ENCODE assay signal across 13 cellular contexts in the genomic region with DNA sequence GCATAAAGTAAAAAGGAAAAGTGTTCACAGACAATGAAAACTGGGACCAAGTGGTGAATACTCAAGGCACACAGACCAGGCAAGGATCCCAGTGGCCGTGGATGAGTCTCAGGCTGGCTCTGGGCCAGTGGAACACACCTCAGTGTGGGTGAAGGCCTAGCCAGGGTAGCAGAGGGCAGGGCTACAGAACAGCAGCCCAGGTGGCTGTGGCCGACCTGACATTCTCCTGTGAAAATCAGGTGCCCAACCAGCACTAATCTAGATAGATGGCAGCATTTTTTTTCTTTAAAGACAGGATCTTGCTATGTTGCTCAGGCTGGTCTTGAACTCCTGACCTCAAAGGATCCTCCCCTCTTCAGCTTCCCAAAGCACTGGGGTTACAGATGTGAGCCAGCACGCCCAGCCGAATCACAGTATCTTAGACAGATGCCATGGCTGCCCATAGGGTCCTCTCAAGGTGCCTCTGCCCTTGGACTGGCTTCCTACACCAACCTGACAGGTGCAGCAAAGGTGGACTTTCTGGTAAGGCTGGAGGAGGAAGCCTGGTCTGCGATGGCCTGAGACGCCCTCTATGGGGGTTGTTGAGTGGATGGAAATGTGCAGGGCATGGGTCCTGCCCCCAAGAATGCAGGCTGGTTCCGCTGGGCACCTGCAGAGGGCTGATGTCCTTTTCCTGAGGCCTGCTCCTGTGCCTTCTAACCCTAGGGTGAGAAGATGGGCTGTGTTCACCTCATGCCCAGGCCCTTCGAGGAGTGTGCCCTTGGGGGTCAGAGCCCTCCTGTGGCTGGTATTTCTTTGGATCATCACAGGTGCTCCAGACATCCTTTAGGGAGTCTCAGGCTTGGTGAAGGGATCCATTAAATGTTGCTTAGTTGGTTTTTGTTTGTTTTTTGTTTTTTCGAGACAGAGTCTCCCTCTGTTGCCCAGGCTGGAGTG. TPM values are rescaled to one million over a fixed set of nuclear protein-coding genes. Genes with fewer than 3 reads are reported as not detected.
DNase-seq lines count a peak whose midpoint lies in the region; ATAC-seq and TF ChIP-seq lines count a peak whose summit lies in the region.
"Had no signal": no experiment of that assay in that cellular context is flagged by ENCODE, and none has a peak within 500 bp of the region (broad histone marks: within the 10 kb centered on the region; RNA-seq: fewer than 3 reads in every experiment).

No MANE protein-coding gene starts in this region.

- TF ChIP-seq CTCF in 22Rv1 (IDR thresholded peaks at IDR 0.05) (no peak), right lobe of liver (IDR thresholded peaks at IDR 0.05) (no peak), tibial nerve (IDR thresholded peaks at IDR 0.05) (no peak)
- TF ChIP-seq CTCF in activated CD8-positive, alpha-beta T cell treated with anti-CD3 and anti-CD28 coated beads for 36 hours (IDR thresholded peaks at IDR 0.05) = no peak

- POLR2A ChIA-PET in activated CD8-positive, alpha-beta T cell treated with anti-CD3 and anti-CD28 coated beads for 36 hours (lab: Charles Lee) = interaction anchor here (1.5 to 3.7 kb wide), 4 partner anchors 8 to 24 kb away, joined by 4 to 10 read pairs (median 5); no protein-coding TSS in a partner anchor

- H3K27me3 Mint-ChIP-seq in activated CD8-positive, alpha-beta T cell treated with anti-CD3 and anti-CD28 coated beads for 36 hours = no peaks in the 10 kb centered on the region

- DNase-seq in activated CD8-positive, alpha-beta T cell treated with anti-CD3 and anti-CD28 coated beads for 36 hours = no peak
- DNase-seq in right lobe of liver (peak in 1 of 3 donors; percentile 60), tibial nerve (ENCODE audit: low spot score in 2 of 2) (no peak), NCI-H1417 (lab: John Stamatoyannopoulos, UW) (no peak)
- DNase-seq: NCI-H526 treated with DMSO at 0.1 percent for 48 hours, trophoblast cell had no signal

- no peak for TF ChIP-seq EP300 in tibial nerve (IDR thresholded peaks at IDR 0.05)

- no peaks in the 10 kb centered on the region for H3K9me3 Mint-ChIP-seq in activated CD8-positive, alpha-beta T cell treated with anti-CD3 and anti-CD28 coated beads for 36 hours

- peak overlapping the region; percentile 74 for H3K4me3 Mint-ChIP-seq in activated CD8-positive, alpha-beta T cell treated with anti-CD3 and anti-CD28 coated beads for 36 hours

- H3K27ac Mint-ChIP-seq in activated CD8-positive, alpha-beta T cell treated with anti-CD3 and anti-CD28 coated beads for 36 hours = peak overlapping the region; percentile 85

- H3K27me3 ChIP-seq in right lobe of liver = no peaks in the 10 kb centered on the region
- H3K27me3 ChIP-seq in tibial nerve = no peaks in the 10 kb centered on the region
- H3K27me3 ChIP-seq: adrenal gland had no signal

- H3K9me3 ChIP-seq in right lobe of liver (no peaks in the 10 kb centered on the region), tibial nerve (no peaks in the 10 kb centered on the region)
- H3K9me3 ChIP-seq: adrenal gland had no signal

- H3K4me1 Mint-ChIP-seq in activated CD8-positive, alpha-beta T cell treated with anti-CD3 and anti-CD28 coated beads for 36 hours (ENCODE audit: low read depth) = peaks cover 40% of the 10 kb centered on the region

- H3K27ac ChIP-seq in 22Rv1 (peak overlapping the region; percentile 99), right lobe of liver (peak overlapping the region in 2 of 3 donors; percentile 92 to 99), tibial nerve (peak overlapping the region in 1 of 4 donors; percentile 32)

- TF ChIP-seq POLR2A in GM18526 (IDR thresholded peaks at IDR 0.05; ENCODE audit: extremely low read depth, insufficient read length) = peak; percentile 24
- TF ChIP-seq POLR2A in right lobe of liver (IDR thresholded peaks at IDR 0.05) = no peak
- no peak for TF ChIP-seq POLR2A in tibial nerve (IDR thresholded peaks at IDR 0.05)

- intact Hi-C loops in activated CD8-positive, alpha-beta T cell treated with anti-CD3 and anti-CD28 coated beads for 36 hours (cut with micrococcal nuclease) = no loop called here
- intact Hi-C loops in right lobe of liver (cut with DNase I) = no loop called here

- no peak overlapping the region for H3K4me3 ChIP-seq in right lobe of liver
- H3K4me3 ChIP-seq in tibial nerve = no peak overlapping the region
- H3K4me3 ChIP-seq: adrenal gland had no signal

- CTCF ChIA-PET in activated CD8-positive, alpha-beta T cell treated with anti-CD3 and anti-CD28 coated beads for 36 hours (lab: Charles Lee) = interaction anchor here (1.1 kb wide), 1 partner anchor 9 kb away, joined by 3 read pairs; no protein-coding TSS in a partner anchor

- no peak for ATAC-seq in activated CD8-positive, alpha-beta T cell treated with anti-CD3 and anti-CD28 coated beads for 36 hours
- ATAC-seq in right lobe of liver = no peak
- no peak for ATAC-seq in HG02759 (IDR thresholded peaks at IDR 0.05; ENCODE audit: unreplicated experiment)
- ATAC-seq in GM19324 (IDR thresholded peaks at IDR 0.05; ENCODE audit: low FRiP score, unreplicated experiment) = no peak

- H3K4me1 ChIP-seq in right lobe of liver (peaks cover 0 to 68% (median 34%) of the 10 kb centered on the region in 4 donors), tibial nerve (peaks cover 0 to 71% (median 34%) of the 10 kb centered on the region in 4 donors)

- H3K36me3 Mint-ChIP-seq in activated CD8-positive, alpha-beta T cell treated with anti-CD3 and anti-CD28 coated beads for 36 hours (ENCODE audit: low read depth) = peaks cover 52% of the 10 kb centered on the region

- WGBS in right lobe of liver (ENCODE audit: insufficient coverage, low coverage, low lambda C conversion rate, missing lambda C conversion rate) = 36% methylated on average over 3 of the region's 9 CpGs
- 66 to 80% methylated on average over 6 to 7 of the region's 9 CpGs for WGBS in tibial nerve, 2 donors

- H3K36me3 ChIP-seq in right lobe of liver (peaks cover 0 to 11% (median 4%) of the 10 kb centered on the region in 4 donors), tibial nerve (peaks cover 0 to 61% (median 10%) of the 10 kb centered on the region in 3 donors)

RNA-seq across cellular contexts. Expression of a gene that starts 3.8 kb away (rescaled TPM):
- total RNA-seq in activated CD8-positive, alpha-beta T cell treated with anti-CD3 and anti-CD28 coated beads for 36 hours = 100 to 1,000 TPM; 408 to 434 TPM
- total RNA-seq in right lobe of liver = 1,000 to 10,000 TPM in 5 of 6 experiments, 100 to 1,000 TPM in 1; 856 to 5,039 (median 1,455) TPM
- total RNA-seq in tibial nerve = 100 to 1,000 TPM; 385 to 594 (median 472) TPM

RNA-seq across cellular contexts. Expression of a gene that starts 7.0 kb away (rescaled TPM):
- 100 to 1,000 TPM; 450 to 470 TPM for total RNA-seq in activated CD8-positive, alpha-beta T cell treated with anti-CD3 and anti-CD28 coated beads for 36 hours
- 100 to 1,000 TPM in 5 of 6 experiments, 10 to 100 TPM in 1; 92.4 to 162 (median 137) TPM for total RNA-seq in right lobe of liver
- total RNA-seq in tibial nerve = 100 to 1,000 TPM; 190 to 484 (median 237) TPM

RNA-seq across cellular contexts. Expression of a gene that starts 27.3 kb away (rescaled TPM):
- total RNA-seq in activated CD8-positive, alpha-beta T cell treated with anti-CD3 and anti-CD28 coated beads for 36 hours = 100 to 1,000 TPM; 241 TPM
- 10 to 100 TPM; 11.6 to 20.3 (median 18.8) TPM for total RNA-seq in right lobe of liver
- 10 to 100 TPM; 44.5 to 67.2 (median 63.5) TPM for total RNA-seq in tibial nerve

RNA-seq across cellular contexts. Expression of a gene that starts 27.4 kb away (rescaled TPM):
- 100 to 1,000 TPM; 122 to 130 TPM for total RNA-seq in activated CD8-positive, alpha-beta T cell treated with anti-CD3 and anti-CD28 coated beads for 36 hours
- total RNA-seq in right lobe of liver (100 to 1,000 TPM in 1 of 6 experiments, 10 to 100 TPM in 5; 54.3 to 101 (median 73.3) TPM), tibial nerve (100 to 1,000 TPM in 3 of 4 donors, 10 to 100 TPM in 1; 95.4 to 116 (median 106) TPM)

RNA-seq across cellular contexts. Expression of a gene that starts 29.3 kb away (rescaled TPM):
- total RNA-seq in activated CD8-positive, alpha-beta T cell treated with anti-CD3 and anti-CD28 coated beads for 36 hours = not detected
- total RNA-seq in right lobe of liver (under 1 TPM in 3 of 6 experiments, not detected in 3; 0.27 to 0.62 (median 0.40) TPM), tibial nerve (1 to 10 TPM in 1 of 4 donors, not detected in 3; 2.6 TPM)
- total RNA-seq: LHCN-M2, lung microvascular endothelial cell had no signal
